8 cellular contexts compared by ENCODE assay signal in the genomic region with DNA sequence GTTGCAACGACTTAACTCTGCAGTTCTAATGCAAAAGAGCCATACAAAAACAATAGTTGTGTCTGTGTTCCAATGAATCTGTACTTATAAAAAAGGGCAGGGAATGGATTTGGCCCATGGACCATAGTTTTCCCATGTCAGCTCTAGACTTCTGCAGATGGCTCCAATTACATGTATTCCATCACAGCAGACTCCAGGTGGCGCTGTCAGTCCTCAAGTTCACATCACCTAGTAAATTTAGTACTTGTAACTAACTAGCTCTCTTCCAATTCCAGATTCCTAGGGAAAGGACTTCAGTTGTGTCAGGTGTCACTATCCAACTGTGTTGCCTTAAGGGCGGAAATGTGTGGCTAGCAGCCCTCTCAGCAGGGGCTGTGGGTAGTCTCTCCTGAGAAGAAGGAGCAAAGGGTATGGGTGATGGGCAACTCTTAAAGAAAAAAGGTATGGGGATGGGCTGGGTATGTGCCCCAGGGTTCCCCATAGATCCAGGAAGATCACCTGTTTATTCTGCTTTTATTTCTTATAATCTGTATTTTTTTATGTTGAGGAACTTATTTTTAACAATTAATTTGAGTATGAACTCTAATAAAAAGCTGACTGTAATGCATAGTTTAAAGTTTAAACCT. TPM values are rescaled to one million over a fixed set of nuclear protein-coding genes. Genes with fewer than 3 reads are reported as not detected.
A peak's percentile ranks its signal among the peaks of the same experiment; 100 is the strongest.
DNase-seq lines count a peak whose midpoint lies in the region; ATAC-seq and TF ChIP-seq lines count a peak whose summit lies in the region.

No MANE protein-coding gene starts in this region.

- 44% methylated on average over 3 of the region's 3 CpGs for WGBS in liver

- H3K9me3 ChIP-seq in liver (ENCODE audit: control insufficient read depth in 4 of 4, low read length in 3 of 4): no peaks in the 10 kb centered on the region

- no peak for ATAC-seq in HG02981 (IDR thresholded peaks at IDR 0.05; ENCODE audit: unreplicated experiment)

- H3K4me3 ChIP-seq in liver (ENCODE audit: low read depth in 1 of 3, low read length in 3 of 3): no peak overlapping the region

- no peak overlapping the region for H3K9ac ChIP-seq in liver (ENCODE audit: low read depth in 1 of 2, low read length in 2 of 2)

- H3K27ac ChIP-seq in liver (ENCODE audit: low read depth in 1 of 2, low read length in 2 of 2): no peak overlapping the region

- DNase-seq in NK-92 treated with Interleukin-12 subunit alpha and Interleukin-12 subunit beta, amount 100 ng/mL, for 24 hours (lab: John Stamatoyannopoulos, UW): peak; percentile 37
- DNase-seq in NK-92 (lab: John Stamatoyannopoulos, UW; ENCODE audit: unreplicated experiment) (no peak), NCI-H2171 (lab: John Stamatoyannopoulos, UW) (peak; percentile 62), cerebellum (ENCODE audit: low spot score) (peak; percentile 50)
- peak; percentile 50 to 59 for DNase-seq in activated CD4-positive, alpha-beta T cell treated with anti-CD3 and anti-CD28 coated beads for 24 hours (ENCODE audit: low read depth in 2 of 2)
- peak; percentile 34 to 39 (median 38) for DNase-seq in stimulated activated CD4-positive, alpha-beta T cell treated with anti-CD3 and anti-CD28 coated beads, TNF-alpha, amount 100 ng/mL, for 4 hours (ENCODE audit: low read depth in 3 of 3)

- peak; percentile 78 to 86 for TF ChIP-seq RAD21 in liver (IDR thresholded peaks at IDR 0.05)

- no peaks in the 10 kb centered on the region for H3K27me3 ChIP-seq in liver (ENCODE audit: control insufficient read depth in 4 of 4, insufficient read depth in 4 of 4, low read length in 3 of 4)

- TF ChIP-seq CTCF in liver (IDR thresholded peaks at IDR 0.05; ENCODE audit: low read depth, low read length, missing input control): peak; percentile 63

- peaks cover 1 to 8% (median 6%) of the 10 kb centered on the region in 4 donors for H3K36me3 ChIP-seq in liver (ENCODE audit: control insufficient read depth in 4 of 4, insufficient read depth in 3 of 4, low read depth in 1 of 4, low read length in 3 of 4)

- H3K4me1 ChIP-seq in liver (ENCODE audit: control insufficient read depth in 4 of 4, insufficient read depth in 4 of 4, low read length in 3 of 4): peaks cover 0 to 7% (median 2%) of the 10 kb centered on the region in 4 donors

TF ChIP-seq in liver, 16 proteins besides CTCF, POLR2A, EP300 and RAD21:
- TF ChIP-seq RXRA (IDR thresholded peaks at IDR 0.05) (no peak), HNF4A (conservative IDR thresholded peaks at IDR 0.05) (no peak), FOXA1 (IDR thresholded peaks at IDR 0.05) (no peak), GABPA (IDR thresholded peaks at IDR 0.05 in 1 of 2, conservative IDR thresholded peaks at IDR 0.05 in 1 of 2) (no peak)

RNA-seq across cellular contexts. Expression of gene BBS4, which starts 36.2 kb away (rescaled TPM):
- total RNA-seq in cerebellum (55.5 TPM), liver (10 to 100 TPM; 10.3 to 16.0 TPM)
- 1 to 10 TPM; 4.8 to 6.4 TPM for polyA plus RNA-seq in liver

RNA-seq across cellular contexts. Expression of gene HIGD2B, which starts 36.2 kb away (rescaled TPM):
- total RNA-seq in cerebellum (not detected), liver (not detected)
- not detected for polyA plus RNA-seq in liver
